In the genomic region with DNA sequence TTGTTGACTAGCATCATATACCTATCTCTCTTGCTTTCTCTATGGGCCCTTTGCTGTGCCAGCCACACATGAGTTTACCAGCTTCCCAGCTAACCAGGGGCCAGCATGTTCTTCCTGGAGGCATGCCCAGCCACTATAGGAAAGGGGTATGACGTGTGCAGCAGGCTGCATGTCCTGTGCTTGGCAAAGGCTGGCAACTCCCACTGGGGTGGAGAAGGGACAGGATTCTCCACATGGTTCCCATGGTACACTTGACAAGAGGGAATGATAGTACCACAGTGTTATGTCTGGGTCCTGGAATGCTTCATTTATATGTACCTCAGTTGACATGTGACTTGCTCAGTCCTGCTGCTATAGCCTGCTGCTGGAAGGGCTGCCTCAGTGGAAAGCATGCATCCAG, we compare ENCODE assay signal across 13 cellular contexts.
DNase-seq lines count a peak whose midpoint lies in the region; ATAC-seq and FAIRE-seq lines count a peak whose summit lies in the region.
"Had no signal": no experiment of that assay in that cellular context is flagged by ENCODE, and none has a peak within 500 bp of the region (broad histone marks: within the 10 kb centered on the region; RNA-seq: fewer than 3 reads in every experiment).

No MANE protein-coding gene starts in this region.

- FAIRE-seq in islet of Langerhans (lab: Jason Lieb, UNC): peak; percentile 17
- FAIRE-seq: HepG2 had no signal

- DNase-seq in NCI-H1694 treated with DMSO at 0.1 percent for 48 hours (lab: John Stamatoyannopoulos, UW) (peak; percentile 27), cerebellum (ENCODE audit: low spot score) (peak; percentile 20), dedifferentiated amniotic fluid mesenchymal stem cell (ENCODE audit: extremely low spot score) (no peak)
- no peak for DNase-seq in stimulated activated CD4-positive, alpha-beta T cell treated with anti-CD3 and anti-CD28 coated beads, Interleukin-4, amount 100 ng/mL, for 1 hour
- DNase-seq: activated B cell treated with CpG ODN at 0.5 μM for 24 hours; DMS79; SHP77; stimulated activated CD4-positive, alpha-beta T cell treated with anti-CD3 and anti-CD28 coated beads, Interleukin-4, amount 100 ng/mL, for 24 hours had no signal

- H3K27me3 ChIP-seq in thymus (ENCODE audit: control insufficient read depth, insufficient read depth): no peaks in the 10 kb centered on the region

- H3K9me3 ChIP-seq in thymus (ENCODE audit: control insufficient read depth): no peaks in the 10 kb centered on the region

- no peaks in the 10 kb centered on the region for H3K36me3 ChIP-seq in thymus (ENCODE audit: control insufficient read depth, insufficient read depth)

- peak overlapping the region; percentile 5 for H3K27ac ChIP-seq in thymus (ENCODE audit: low read depth)

- WGBS in thymus: 91% methylated on average over 1 of the region's 1 CpG

- no peaks in the 10 kb centered on the region for H3K4me1 ChIP-seq in thymus (ENCODE audit: control insufficient read depth, insufficient read depth, low read length)

- no peak overlapping the region for H3K4me3 ChIP-seq in thymus (ENCODE audit: low read length)
- H3K4me3 ChIP-seq: dorsolateral prefrontal cortex had no signal

- no peak for ATAC-seq in HG02970 (IDR thresholded peaks at IDR 0.05; ENCODE audit: low FRiP score, unreplicated experiment)
- ATAC-seq: HepG2 had no signal

Comparison
In these comparisons a context has a peak if more than half of its experiments do, and no peak if none do; other contexts are left out.
1. DNase-seq: peak in NCI-H1694 treated with DMSO at 0.1 percent for 48 hours (single experiment) and cerebellum (single experiment); none in dedifferentiated amniotic fluid mesenchymal stem cell (single experiment) and stimulated activated CD4-positive, alpha-beta T cell treated with anti-CD3 and anti-CD28 coated beads, Interleukin-4, amount 100 ng/mL, for 1 hour (single experiment).